Comparison of ENCODE assay signal across 18 cellular contexts in genomic region chr12:27896419-27896990, GRCh38.
"Had no signal": no experiment of that assay in that cellular context is flagged by ENCODE, and none has a peak within 500 bp of the region (broad histone marks: within the 10 kb centered on the region; RNA-seq: fewer than 3 reads in every experiment).

No MANE protein-coding gene starts in this region.

- H3K4me1 ChIP-seq: colonic mucosa, left lung, tibial artery, uterus had no signal

- H3K4me3 ChIP-seq: colonic mucosa, left lung, mucosa of descending colon, ovary, tibial artery, uterus had no signal

- H3K27ac ChIP-seq: colonic mucosa, left lung, ovary, tibial artery, uterus, VCaP had no signal

- H3K4me3 Mint-ChIP-seq: activated CD4-positive, alpha-beta memory T cell treated with anti-CD3 and anti-CD28 coated beads, Interleukin-2, amount 10 ng/mL, durations not matched to agents 7 days and 5 days; activated CD4-positive, alpha-beta T cell treated with anti-CD3 and anti-CD28 coated beads for 36 hours; activated naive CD8-positive, alpha-beta T cell; naive thymus-derived CD4-positive, alpha-beta T cell; stimulated activated effector memory CD8-positive, alpha-beta T cell treated with anti-CD3 and anti-CD28 coated beads, Interleukin-12 subunit alpha, Interleukin-12 subunit beta, amount 100 ng/mL, for 72 hours had no signal

- ATAC-seq: activated CD4-positive, alpha-beta T cell treated with anti-CD3 and anti-CD28 coated beads for 36 hours; esophagus mucosa; left lung; mucosa of descending colon; naive thymus-derived CD4-positive, alpha-beta T cell; stimulated activated effector memory CD8-positive, alpha-beta T cell treated with anti-CD3 and anti-CD28 coated beads, Interleukin-12 subunit alpha, Interleukin-12 subunit beta, amount 100 ng/mL, for 72 hours had no signal

- H3K27me3 ChIP-seq: colonic mucosa, left lung, ovary, tibial artery, uterus had no signal

- H3K27ac Mint-ChIP-seq: activated CD4-positive, alpha-beta memory T cell treated with anti-CD3 and anti-CD28 coated beads, Interleukin-2, amount 10 ng/mL, durations not matched to agents 7 days and 5 days; activated CD4-positive, alpha-beta T cell treated with anti-CD3 and anti-CD28 coated beads for 36 hours; activated naive CD8-positive, alpha-beta T cell; naive thymus-derived CD4-positive, alpha-beta T cell; stimulated activated effector memory CD8-positive, alpha-beta T cell treated with anti-CD3 and anti-CD28 coated beads, Interleukin-12 subunit alpha, Interleukin-12 subunit beta, amount 100 ng/mL, for 72 hours had no signal

- H3K36me3 Mint-ChIP-seq: activated naive CD8-positive, alpha-beta T cell; naive thymus-derived CD4-positive, alpha-beta T cell; stimulated activated effector memory CD8-positive, alpha-beta T cell treated with anti-CD3 and anti-CD28 coated beads, Interleukin-12 subunit alpha, Interleukin-12 subunit beta, amount 100 ng/mL, for 72 hours had no signal

- H3K9me3 ChIP-seq: colonic mucosa, left lung, mucosa of descending colon, ovary, tibial artery, uterus had no signal

- H3K36me3 ChIP-seq: colonic mucosa, left lung, ovary, tibial artery, uterus had no signal

- DNase-seq: activated CD4-positive, alpha-beta memory T cell treated with anti-CD3 and anti-CD28 coated beads, Interleukin-2, amount 10 ng/mL, durations not matched to agents 7 days and 5 days; activated CD4-positive, alpha-beta T cell treated with anti-CD3 and anti-CD28 coated beads for 36 hours; activated gamma-delta T cell treated with Interleukin-2 at 50 U/mL for 16 hours; activated T-cell treated with anti-CD3 and anti-CD28 coated beads, Interleukin-2, amount 50 U/mL, for 48 hours; amniotic stem cell; colonic mucosa; hippocampal formation; kidney; left lung; mucosa of descending colon; naive thymus-derived CD4-positive, alpha-beta T cell; ovary; tibial artery; uterus had no signal

- FAIRE-seq: kidney had no signal

- H3K9me3 Mint-ChIP-seq: activated CD4-positive, alpha-beta memory T cell treated with anti-CD3 and anti-CD28 coated beads, Interleukin-2, amount 10 ng/mL, durations not matched to agents 7 days and 5 days; naive thymus-derived CD4-positive, alpha-beta T cell; stimulated activated effector memory CD8-positive, alpha-beta T cell treated with anti-CD3 and anti-CD28 coated beads, Interleukin-12 subunit alpha, Interleukin-12 subunit beta, amount 100 ng/mL, for 72 hours had no signal

- H3K4me1 Mint-ChIP-seq: activated CD4-positive, alpha-beta memory T cell treated with anti-CD3 and anti-CD28 coated beads, Interleukin-2, amount 10 ng/mL, durations not matched to agents 7 days and 5 days; activated CD4-positive, alpha-beta T cell treated with anti-CD3 and anti-CD28 coated beads for 36 hours; naive thymus-derived CD4-positive, alpha-beta T cell; stimulated activated effector memory CD8-positive, alpha-beta T cell treated with anti-CD3 and anti-CD28 coated beads, Interleukin-12 subunit alpha, Interleukin-12 subunit beta, amount 100 ng/mL, for 72 hours had no signal
